10 cellular contexts compared by ENCODE assay signal in genomic region chr9:80491086-80491749, GRCh38.
"Had no signal": no experiment of that assay in that cellular context is flagged by ENCODE, and none has a peak within 500 bp of the region (broad histone marks: within the 10 kb centered on the region; RNA-seq: fewer than 3 reads in every experiment).

No MANE protein-coding gene starts in this region.

- H3K4me1 ChIP-seq: HAP-1 had no signal

- H3K36me3 ChIP-seq: HAP-1 had no signal

- DNase-seq: H7, HFFc6, KBM-7 had no signal

- H3K27ac ChIP-seq: HL-60, KMS-11 had no signal

- H3K4me3 ChIP-seq: GM23338, HAP-1 had no signal

- FAIRE-seq: H1, HepG2 had no signal

- H3K9ac ChIP-seq: KMS-11 had no signal

- H3K9me3 ChIP-seq: HAP-1 had no signal

- ATAC-seq: GM23338, HCT116, HepG2 had no signal

- H3K4me2 ChIP-seq: GM23338, KMS-11 had no signal
